Comparison of ENCODE assay signal across 22 cellular contexts in the genomic region with DNA sequence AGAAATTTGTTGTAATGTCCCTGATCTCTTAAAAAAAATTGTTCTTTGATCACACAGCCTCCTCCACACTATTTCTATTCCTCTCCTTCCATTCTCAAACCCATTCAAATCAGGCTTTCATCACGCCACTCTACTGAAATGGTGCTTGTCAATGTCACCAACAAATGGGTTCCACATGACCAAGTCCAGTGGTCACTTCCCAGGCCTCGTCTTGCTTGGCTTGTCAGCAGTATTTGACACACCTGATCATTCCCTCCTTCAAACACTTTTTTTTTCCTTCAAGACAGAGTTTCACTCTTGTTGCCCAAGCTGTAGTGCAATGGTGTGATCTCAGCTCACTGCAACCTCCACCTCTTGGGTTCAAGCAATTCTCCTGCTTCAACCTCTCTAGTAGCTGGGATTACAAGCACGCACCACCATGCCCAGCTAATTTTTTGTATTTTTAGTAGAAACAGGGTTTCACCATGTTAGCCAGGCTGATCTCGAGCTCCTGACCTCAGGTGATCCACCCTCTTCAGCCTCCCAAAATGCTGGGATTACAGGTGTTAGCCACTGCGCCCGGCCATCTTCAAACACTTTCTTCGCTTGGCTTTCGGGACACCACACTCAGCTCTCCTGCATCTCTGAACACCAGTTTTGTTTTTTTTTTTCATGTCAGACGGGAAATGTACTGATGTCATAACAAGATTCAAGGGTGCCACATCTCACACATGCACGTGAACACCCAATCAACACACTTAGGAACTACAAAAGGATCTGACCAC. TPM values are rescaled to one million over a fixed set of nuclear protein-coding genes. Genes with fewer than 3 reads are reported as not detected.
A peak's percentile ranks its signal among the peaks of the same experiment; 100 is the strongest.
DNase-seq lines count a peak whose midpoint lies in the region; ATAC-seq and TF ChIP-seq lines count a peak whose summit lies in the region.
"Had no signal": no experiment of that assay in that cellular context is flagged by ENCODE, and none has a peak within 500 bp of the region (broad histone marks: within the 10 kb centered on the region; RNA-seq: fewer than 3 reads in every experiment).

No MANE protein-coding gene starts in this region.

- H3K4me3 ChIP-seq in cardiac muscle cell (no peak overlapping the region), heart right ventricle (no peak overlapping the region), coronary artery (no peak overlapping the region)
- H3K4me3 ChIP-seq: dorsolateral prefrontal cortex, gastrocnemius medialis, ovary, sigmoid colon, thoracic aorta had no signal

- no peak overlapping the region for H3K4me3 Mint-ChIP-seq in immature natural killer cell

- peaks cover 3 to 7% of the 10 kb centered on the region in 2 donors for H3K4me1 Mint-ChIP-seq in immature natural killer cell

- H3K27me3 ChIP-seq in cardiac muscle cell (no peaks in the 10 kb centered on the region), heart right ventricle (no peaks in the 10 kb centered on the region)
- H3K27me3 ChIP-seq: dorsolateral prefrontal cortex, gastrocnemius medialis, ovary, sigmoid colon had no signal

- WGBS in heart right ventricle, 2 donors = 85 to 89% methylated on average over 10 of the region's 10 CpGs

- TF ChIP-seq CTCF in cardiac muscle cell (IDR thresholded peaks at IDR 0.05; ENCODE audit: low read depth, low read length) (no peak), heart right ventricle (IDR thresholded peaks at IDR 0.05) (no peak), coronary artery (IDR thresholded peaks at IDR 0.05) (no peak)

- H3K9me3 ChIP-seq in cardiac muscle cell (ENCODE audit: low read depth) = no peaks in the 10 kb centered on the region
- no peaks in the 10 kb centered on the region for H3K9me3 ChIP-seq in heart right ventricle
- H3K9me3 ChIP-seq: gastrocnemius medialis, ovary, sigmoid colon, thoracic aorta had no signal

- peak overlapping the region; percentile 6 for H3K27ac ChIP-seq in cardiac muscle cell
- H3K27ac ChIP-seq in heart right ventricle = no peak overlapping the region
- no peak overlapping the region for H3K27ac ChIP-seq in coronary artery
- H3K27ac ChIP-seq: epithelial cell of prostate, gastrocnemius medialis, ovary, sigmoid colon, thoracic aorta had no signal

- intact Hi-C loops in heart right ventricle (cut with DNase I) = loop anchor here in 6 of 10 donors (2.0 to 10.0 kb wide), 3 partner anchors 47 to 313 kb away; a partner anchor contains a TSS

- H3K36me3 Mint-ChIP-seq in immature natural killer cell = peaks cover 0 to 7% (median 0%) of the 10 kb centered on the region in 3 donors
- H3K36me3 Mint-ChIP-seq: naive B cell had no signal

- DNase-seq in cardiac muscle cell (ENCODE audit: low read depth in 1 of 2, low spot score in 1 of 2) = no peak
- no peak for DNase-seq in heart right ventricle
- peak; percentile 42 for DNase-seq in activated CD8-positive, alpha-beta memory T cell treated with anti-CD3 and anti-CD28 coated beads, Interleukin-2, amount 50 U/mL, for 48 hours
- peak; percentile 69 for DNase-seq in kidney tubule cell (ENCODE audit: low spot score)
- no peak for DNase-seq in coronary artery (ENCODE audit: low spot score)
- DNase-seq in immature natural killer cell = no peak
- DNase-seq: activated effector memory CD4-positive, alpha-beta T cell treated with Interleukin-2 at 50 U/mL for 16 hours; amygdala; COR-L47; dorsolateral prefrontal cortex; gastrocnemius medialis; GOT3; Karpas-422; mesenchymal stem cell; naive B cell; NCI-H187 treated with DMSO at 0.1 percent for 48 hours; NCI-H345; ovary; sigmoid colon had no signal

- no peaks in the 10 kb centered on the region for H3K9me3 Mint-ChIP-seq in immature natural killer cell
- H3K9me3 Mint-ChIP-seq: naive B cell had no signal

- H3K27me3 Mint-ChIP-seq in immature natural killer cell (ENCODE audit: low read depth in 3 of 3) = peaks cover 0 to 8% (median 0%) of the 10 kb centered on the region in 3 donors
- H3K27me3 Mint-ChIP-seq: naive B cell had no signal

- H3K4me1 ChIP-seq in cardiac muscle cell (ENCODE audit: low read depth) (no peaks in the 10 kb centered on the region), heart right ventricle (peaks cover 0 to 10% (median 5%) of the 10 kb centered on the region in 9 donors)
- H3K4me1 ChIP-seq: gastrocnemius medialis had no signal

- ATAC-seq in heart right ventricle = no peak
- no peak for ATAC-seq in HG03442 (IDR thresholded peaks at IDR 0.05; ENCODE audit: unreplicated experiment)
- ATAC-seq: gastrocnemius medialis had no signal

- no peak overlapping the region for H3K27ac Mint-ChIP-seq in immature natural killer cell

- H3K36me3 ChIP-seq in cardiac muscle cell (no peaks in the 10 kb centered on the region), heart right ventricle (peaks cover 0 to 83% (median 13%) of the 10 kb centered on the region in 9 donors)
- H3K36me3 ChIP-seq: ovary had no signal

RNA-seq across cellular contexts. Expression of a gene that starts 18.3 kb away (rescaled TPM):
- 2.1 and 6.2 TPM in 2 replicates for total RNA-seq in cardiac muscle cell
- 7.1 and 10.8 TPM in 2 replicates for polyA plus RNA-seq in cardiac muscle cell
- total RNA-seq in heart right ventricle = 10 to 100 TPM in 6 of 10 donors, 1 to 10 TPM in 4; 5.9 to 37.3 (median 12.2) TPM
- 10 to 100 TPM; 13.6 to 16.6 TPM for polyA plus RNA-seq in heart right ventricle
- 10 to 100 TPM; 12.8 to 14.6 (median 13.3) TPM for polyA plus RNA-seq in immature natural killer cell

RNA-seq across cellular contexts. Expression of a gene that starts 46.6 kb away (rescaled TPM):
- total RNA-seq in cardiac muscle cell (19.9 and 34.0 TPM in 2 replicates), heart right ventricle (10 to 100 TPM; 11.2 to 23.4 (median 15.6) TPM)
- polyA plus RNA-seq in cardiac muscle cell (26.8 and 35.3 TPM in 2 replicates), heart right ventricle (10 to 100 TPM in 1 of 2 donors, 1 to 10 TPM in 1; 5.4 to 23.1 TPM), immature natural killer cell (10 to 100 TPM; 16.9 to 34.2 (median 24.8) TPM)

RNA-seq across cellular contexts. Expression of a gene that starts 54.0 kb away (rescaled TPM):
- total RNA-seq in cardiac muscle cell (24.8 and 27.8 TPM in 2 replicates), heart right ventricle (10 to 100 TPM; 19.1 to 31.1 (median 21.2) TPM)
- polyA plus RNA-seq in cardiac muscle cell (21.3 and 34.9 TPM in 2 replicates), heart right ventricle (10 to 100 TPM in 1 of 2 donors, 1 to 10 TPM in 1; 9.0 to 13.1 TPM), immature natural killer cell (10 to 100 TPM; 19.0 to 67.9 (median 29.3) TPM)

Comparison
In these comparisons a context has a peak if more than half of its experiments do, and no peak if none do; other contexts are left out.
1. DNase-seq: peak in activated CD8-positive, alpha-beta memory T cell treated with anti-CD3 and anti-CD28 coated beads, Interleukin-2, amount 50 U/mL, for 48 hours (single experiment) and kidney tubule cell (single experiment); none in cardiac muscle cell (0 of 2), heart right ventricle (0 of 2), coronary artery (single experiment) and immature natural killer cell (0 of 3).